29 cellular contexts compared by ENCODE assay signal in the genomic region with DNA sequence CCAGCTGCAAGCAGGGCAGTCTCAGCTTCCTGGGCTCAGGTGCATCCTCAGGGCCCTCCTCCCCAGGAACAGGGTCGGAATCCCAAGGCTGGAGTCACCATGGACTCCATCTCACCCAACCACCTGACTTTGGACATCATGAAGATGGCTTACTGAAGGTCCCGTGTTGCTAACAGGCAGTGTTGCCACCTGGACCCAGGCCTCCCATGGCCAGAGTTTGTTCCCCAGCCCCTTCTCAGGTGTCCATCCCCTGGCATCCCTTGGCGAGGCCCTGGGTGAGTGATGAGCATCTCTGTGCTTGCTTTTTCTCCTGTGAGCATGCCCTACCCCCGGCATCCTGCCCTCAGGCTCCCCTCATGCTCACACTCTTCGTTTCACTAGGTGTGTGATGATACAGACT.
"Had no signal": no experiment of that assay in that cellular context is flagged by ENCODE, and none has a peak within 500 bp of the region (broad histone marks: within the 10 kb centered on the region; RNA-seq: fewer than 3 reads in every experiment).

No MANE protein-coding gene starts in this region.

- H3K27ac ChIP-seq: brain microvascular endothelial cell, epithelial cell of prostate, esophagus squamous epithelium, gastroesophageal sphincter, heart right ventricle had no signal

- H3K4me3 ChIP-seq: esophagus squamous epithelium, gastroesophageal sphincter, heart right ventricle had no signal

- ATAC-seq: activated CD4-positive, alpha-beta T cell treated with anti-CD3 and anti-CD28 coated beads for 36 hours; activated CD8-positive, alpha-beta T cell treated with anti-CD3 and anti-CD28 coated beads, Interleukin-2, amount 10 ng/mL, durations not matched to agents 7 days and 5 days; activated T-cell treated with anti-CD3 and anti-CD28 coated beads, Interleukin-2, amount 50 U/mL, for 72 hours; effector memory CD8-positive, alpha-beta T cell; gastroesophageal sphincter; heart right ventricle; T-helper 17 cell had no signal

- H3K4me1 Mint-ChIP-seq: activated CD4-positive, alpha-beta T cell treated with anti-CD3 and anti-CD28 coated beads for 36 hours had no signal

- H3K27ac Mint-ChIP-seq: activated CD4-positive, alpha-beta memory T cell treated with anti-CD3 and anti-CD28 coated beads for 36 hours; activated CD4-positive, alpha-beta T cell treated with anti-CD3 and anti-CD28 coated beads for 36 hours; activated CD8-positive, alpha-beta T cell treated with anti-CD3 and anti-CD28 coated beads, Interleukin-2, amount 10 ng/mL, durations not matched to agents 7 days and 5 days; activated naive CD8-positive, alpha-beta T cell; activated T-cell treated with anti-CD3 and anti-CD28 coated beads, Interleukin-2, amount 50 U/mL, for 72 hours; effector memory CD8-positive, alpha-beta T cell; T-helper 17 cell; T-helper 2 cell treated with Interferon-gamma antibody and Interleukin-4, amounts not matched to agents 5 μg/mL and 100 μg/mL, for 36 hours had no signal

- H3K9me3 ChIP-seq: esophagus squamous epithelium had no signal

- H3K4me1 ChIP-seq: esophagus squamous epithelium, gastroesophageal sphincter, heart right ventricle had no signal

- H3K4me3 Mint-ChIP-seq: activated CD4-positive, alpha-beta memory T cell treated with anti-CD3 and anti-CD28 coated beads for 36 hours; activated CD4-positive, alpha-beta T cell treated with anti-CD3 and anti-CD28 coated beads for 36 hours; activated CD4-positive, alpha-beta T cell treated with anti-CD3 and anti-CD28 coated beads, Interleukin-2, amount 10 ng/mL, durations not matched to agents 24 days and 14 days; activated CD8-positive, alpha-beta T cell treated with anti-CD3 and anti-CD28 coated beads, Interleukin-2, amount 10 ng/mL, durations not matched to agents 7 days and 5 days; activated naive CD8-positive, alpha-beta T cell; activated T-cell treated with anti-CD3 and anti-CD28 coated beads, Interleukin-2, amount 50 U/mL, for 72 hours; central memory CD8-positive, alpha-beta T cell; effector memory CD8-positive, alpha-beta T cell; T-helper 17 cell; T-helper 2 cell treated with Interferon-gamma antibody and Interleukin-4, amounts not matched to agents 5 μg/mL and 100 μg/mL, for 36 hours had no signal

- DNase-seq: activated CD4-positive, alpha-beta memory T cell treated with anti-CD3 and anti-CD28 coated beads for 36 hours; activated CD4-positive, alpha-beta T cell treated with anti-CD3 and anti-CD28 coated beads for 36 hours; activated CD4-positive, alpha-beta T cell treated with anti-CD3 and anti-CD28 coated beads, Interleukin-2, amount 10 ng/mL, durations not matched to agents 24 days and 14 days; activated CD4-positive, CD25-positive, alpha-beta regulatory T cell; activated CD4-positive, CD25-positive, alpha-beta regulatory T cell treated with anti-CD3 and anti-CD28 coated beads, Interleukin-2, amount 50 U/mL, for 72 hours; activated CD8-positive, alpha-beta T cell treated with anti-CD3 and anti-CD28 coated beads, Interleukin-2, amount 10 ng/mL, durations not matched to agents 7 days and 5 days; activated effector memory CD4-positive, alpha-beta T cell treated with Interleukin-2 at 50 U/mL for 16 hours; activated gamma-delta T cell treated with Interleukin-2 at 50 U/mL for 16 hours; activated naive CD4-positive, alpha-beta T cell treated with anti-CD3 and anti-CD28 coated beads, Interleukin-2, amount 50 U/mL, for 16 hours; activated naive CD4-positive, alpha-beta T cell treated with Interleukin-2 at 50 U/mL for 16 hours; activated T-cell treated with anti-CD3 and anti-CD28 coated beads, Interleukin-2, amount 50 U/mL, for 72 hours; amniotic stem cell; anterior cingulate cortex; brain microvascular endothelial cell; cortex of kidney; dermis blood vessel endothelial cell; effector CD4-positive, alpha-beta T cell; effector memory CD8-positive, alpha-beta T cell; esophagus squamous epithelium; foreskin melanocyte; heart right ventricle; T-helper 1 cell; T-helper 17 cell; T1000 had no signal

- H3K36me3 ChIP-seq: brain microvascular endothelial cell had no signal

- H3K9me3 Mint-ChIP-seq: activated CD4-positive, alpha-beta memory T cell treated with anti-CD3 and anti-CD28 coated beads for 36 hours; activated CD4-positive, alpha-beta T cell treated with anti-CD3 and anti-CD28 coated beads, Interleukin-2, amount 10 ng/mL, durations not matched to agents 24 days and 14 days; activated T-cell treated with anti-CD3 and anti-CD28 coated beads, Interleukin-2, amount 50 U/mL, for 72 hours; central memory CD8-positive, alpha-beta T cell; T-helper 2 cell treated with Interferon-gamma antibody and Interleukin-4, amounts not matched to agents 5 μg/mL and 100 μg/mL, for 36 hours had no signal

- H3K27me3 Mint-ChIP-seq: activated CD4-positive, alpha-beta memory T cell treated with anti-CD3 and anti-CD28 coated beads for 36 hours; activated CD4-positive, alpha-beta T cell treated with anti-CD3 and anti-CD28 coated beads for 36 hours; activated CD4-positive, alpha-beta T cell treated with anti-CD3 and anti-CD28 coated beads, Interleukin-2, amount 10 ng/mL, durations not matched to agents 24 days and 14 days; activated naive CD8-positive, alpha-beta T cell; central memory CD8-positive, alpha-beta T cell; effector memory CD8-positive, alpha-beta T cell; T-helper 17 cell had no signal

- H3K27me3 ChIP-seq: brain microvascular endothelial cell, esophagus squamous epithelium, gastroesophageal sphincter, heart right ventricle had no signal
